In genomic region chr14:51093371-51094281, GRCh38 we compare ENCODE assay signal across 8 cellular contexts. TPM values are rescaled to one million over a fixed set of nuclear protein-coding genes. Genes with fewer than 3 reads are reported as not detected.
DNase-seq lines count a peak whose midpoint lies in the region; ATAC-seq and TF ChIP-seq lines count a peak whose summit lies in the region.

No MANE protein-coding gene starts in this region.

- POLR2A ChIA-PET in Panc1 (lab: Charles Lee), result no interaction called here

- in situ Hi-C loops in Panc1 (cut with HindIII; ENCODE audit: low pct_unique_long_range_greater_than_20kb, low sequenced_read_pairs), result no loop called here

- peak overlapping the region; percentile 64 to 80 (median 70) for H3K4me3 ChIP-seq in BLaER1 treated with 17β-estradiol and CSF1 and Interleukin-3, amounts not matched to agents 10 nM and 100 nM
- H3K4me3 ChIP-seq in Panc1 (ENCODE audit: low read depth in 2 of 2, low read length in 2 of 2) (peak overlapping the region in 1 of 2 experiments; percentile 58; a peak in 1 of 4 replicates), spleen (peak overlapping the region; percentile 57 to 77 (median 75))

- peaks cover 0 to 8% (median 0%) of the 10 kb centered on the region in 11 experiments; a peak in 1 of 22 replicates for H4K20me1 ChIP-seq in BLaER1 treated with 17β-estradiol and CSF1 and Interleukin-3, amounts not matched to agents 10 nM and 100 nM

- 12 to 28% (median 16%) methylated on average over 22 to 68 of the region's 68 CpGs for WGBS in spleen, 5 donors

- TF ChIP-seq CTCF in Panc1 (IDR thresholded peaks at IDR 0.05) (peak; percentile 23), spleen (IDR thresholded peaks at IDR 0.05 in 8 of 11, conservative IDR thresholded peaks at IDR 0.05 in 3 of 11) (peak in 3 of 11 experiments; percentile 8 to 43 (median 21))

- intact Hi-C loops in Panc1 (cut with micrococcal nuclease; ENCODE audit: unreplicated experiment), result loop anchor here (10.0 kb wide), 1 partner anchor 139 kb away; no protein-coding TSS in a partner anchor
- intact Hi-C loops in spleen (cut with DNase I; ENCODE audit: low total_unique reads), result no loop called here

- no peaks in the 10 kb centered on the region; a peak in 1 of 22 replicates for H3K9me3 ChIP-seq in BLaER1 treated with 17β-estradiol and CSF1 and Interleukin-3, amounts not matched to agents 10 nM and 100 nM (replicated peaks in 1 of 11)
- H3K9me3 ChIP-seq in Panc1 (ENCODE audit: control insufficient read depth, insufficient read depth, low read depth, low read length), result no peaks in the 10 kb centered on the region
- no peaks in the 10 kb centered on the region for H3K9me3 ChIP-seq in spleen

- H3K4me2 ChIP-seq in BLaER1 treated with 17β-estradiol and CSF1 and Interleukin-3, amounts not matched to agents 10 nM and 100 nM, result peak overlapping the region; percentile 92 to 100 (median 99)

- no peak overlapping the region for H3K27ac ChIP-seq in BLaER1 treated with 17β-estradiol and CSF1 and Interleukin-3, amounts not matched to agents 10 nM and 100 nM
- no peak overlapping the region for H3K27ac ChIP-seq in Panc1 (ENCODE audit: low read length)
- peak overlapping the region; percentile 98 for H3K27ac ChIP-seq in angular gyrus (ENCODE audit: low read depth, low read length)
- no peak overlapping the region for H3K27ac ChIP-seq in spleen

- BruUV-seq in Panc1 (replicated peaks; lab: Mats Ljungman, UMichigan), result no TSS peak

- DNase-seq in HuH-7 (ENCODE audit: low spot score), result peak; percentile 59
- DNase-seq in Panc1 (ENCODE audit: low read depth, low spot score), result no peak
- peak; percentile 31 for DNase-seq in iPS-NIHi11 (ENCODE audit: low spot score)
- DNase-seq in spleen, result peak; percentile 84

- peak overlapping the region in 8 of 11 experiments; percentile 19 to 84 (median 80); a peak in 12 of 22 replicates for H3K9ac ChIP-seq in BLaER1 treated with 17β-estradiol and CSF1 and Interleukin-3, amounts not matched to agents 10 nM and 100 nM

- CTCF ChIA-PET in Panc1 (lab: Charles Lee), result no interaction called here

- peaks cover 17 to 28% (median 22%) of the 10 kb centered on the region in 11 experiments for H3K27me3 ChIP-seq in BLaER1 treated with 17β-estradiol and CSF1 and Interleukin-3, amounts not matched to agents 10 nM and 100 nM
- peaks cover 3% of the 10 kb centered on the region; the same call in 1 of the 2 replicates for H3K27me3 ChIP-seq in Panc1 (ENCODE audit: control insufficient read depth, insufficient read depth, low read length)
- H3K27me3 ChIP-seq in spleen (replicated peaks in 1 of 7), result peaks cover 4 to 55% (median 38%) of the 10 kb centered on the region in 7 donors

- no peaks in the 10 kb centered on the region for H3K36me3 ChIP-seq in BLaER1 treated with 17β-estradiol and CSF1 and Interleukin-3, amounts not matched to agents 10 nM and 100 nM
- H3K36me3 ChIP-seq in Panc1 (ENCODE audit: control insufficient read depth, insufficient read depth, low read length) (no peaks in the 10 kb centered on the region), spleen (no peaks in the 10 kb centered on the region)

- peaks cover 12 to 29% (median 22%) of the 10 kb centered on the region in 10 experiments for H3K4me1 ChIP-seq in BLaER1 treated with 17β-estradiol and CSF1 and Interleukin-3, amounts not matched to agents 10 nM and 100 nM
- H3K4me1 ChIP-seq in Panc1 (ENCODE audit: control insufficient read depth, insufficient read depth, low read length) (no peaks in the 10 kb centered on the region; the same call in 1 of the 2 replicates), spleen (peaks cover 12 to 34% (median 28%) of the 10 kb centered on the region in 6 donors)

- ATAC-seq in Panc1 (no peak), GM18519 (IDR thresholded peaks at IDR 0.05; ENCODE audit: low FRiP score, unreplicated experiment) (no peak), GM19452 (IDR thresholded peaks at IDR 0.05; ENCODE audit: unreplicated experiment) (no peak)

- TF ChIP-seq POLR2A in spleen (IDR thresholded peaks at IDR 0.05), result no peak

RNA-seq across cellular contexts. Expression of gene TRIM9, which starts 1.3 kb away (rescaled TPM):
- total RNA-seq in Panc1 (2021; ENCODE audit: unreplicated experiment) (0.44 TPM), spleen (1 to 10 TPM in 6 of 7 donors, under 1 TPM in 1; 0.63 to 3.1 (median 1.6) TPM)
- polyA plus RNA-seq in Panc1 (2012; ENCODE audit: insufficient read length), result 0.80 TPM
- polyA plus RNA-seq in spleen, result under 1 TPM; 0.03 to 0.29 (median 0.09) TPM
